In genomic region chr5:68140763-68141162, GRCh38 we compare ENCODE assay signal across 13 cellular contexts.
A peak's percentile ranks its signal among the peaks of the same experiment; 100 is the strongest.
DNase-seq lines count a peak whose midpoint lies in the region; ATAC-seq and TF ChIP-seq lines count a peak whose summit lies in the region.
"Had no signal": no experiment of that assay in that cellular context is flagged by ENCODE, and none has a peak within 500 bp of the region (broad histone marks: within the 10 kb centered on the region; RNA-seq: fewer than 3 reads in every experiment).

No MANE protein-coding gene starts in this region.

- DNase-seq in SW 1271 (lab: John Stamatoyannopoulos, UW) (no peak), NCI-H2029 (lab: John Stamatoyannopoulos, UW) (no peak), NCI-H128 (lab: John Stamatoyannopoulos, UW; ENCODE audit: unreplicated experiment) (no peak), foreskin keratinocyte (no peak)
- DNase-seq: activated CD4-positive, alpha-beta T cell treated with anti-CD3 and anti-CD28 coated beads, Interleukin-2, amount 50 U/mL, for 1 hour; activated naive CD4-positive, alpha-beta T cell treated with Interleukin-2 at 50 U/mL for 16 hours; NCI-H1436 treated with DMSO at 0.1 percent for 48 hours; right cardiac atrium; transverse colon had no signal

- ATAC-seq in GM18498 (IDR thresholded peaks at IDR 0.05; ENCODE audit: unreplicated experiment) (peak; percentile 60), GM21367 (IDR thresholded peaks at IDR 0.05; ENCODE audit: unreplicated experiment) (peak; percentile 49), HG02885 (IDR thresholded peaks at IDR 0.05; ENCODE audit: poor library complexity, unreplicated experiment) (peak; percentile 42), foreskin keratinocyte (no peak)
- ATAC-seq: right cardiac atrium had no signal

- H3K27me3 Mint-ChIP-seq in IgD-negative memory B cell, result no peaks in the 10 kb centered on the region

- H3K27ac Mint-ChIP-seq in IgD-negative memory B cell, result peak overlapping the region; percentile 16 to 40 (median 39)

- H3K4me3 Mint-ChIP-seq in IgD-negative memory B cell, result peak overlapping the region in 1 of 4 donors; percentile 25

- no peaks in the 10 kb centered on the region for H3K36me3 Mint-ChIP-seq in IgD-negative memory B cell

- H3K9me3 Mint-ChIP-seq in IgD-negative memory B cell, result peaks cover 0 to 4% (median 2%) of the 10 kb centered on the region in 3 donors

- H3K27me3 ChIP-seq in foreskin keratinocyte, result no peaks in the 10 kb centered on the region
- H3K27me3 ChIP-seq: transverse colon had no signal

- H3K4me1 ChIP-seq in foreskin keratinocyte, result peaks cover 3% of the 10 kb centered on the region

- no peak for TF ChIP-seq CTCF in foreskin keratinocyte (conservative IDR thresholded peaks at IDR 0.05)

- peaks cover 10 to 15% (median 11%) of the 10 kb centered on the region in 3 donors for H3K4me1 Mint-ChIP-seq in IgD-negative memory B cell

- H3K27ac ChIP-seq in foreskin keratinocyte, result no peak overlapping the region
- H3K27ac ChIP-seq: transverse colon had no signal
